Comparison of ENCODE assay signal across 13 cellular contexts in genomic region chr3:23919628-23920027, GRCh38. TPM values are rescaled to one million over a fixed set of nuclear protein-coding genes. Genes with fewer than 3 reads are reported as not detected.
A peak's percentile ranks its signal among the peaks of the same experiment; 100 is the strongest.
DNase-seq lines count a peak whose midpoint lies in the region; ATAC-seq and TF ChIP-seq lines count a peak whose summit lies in the region.
"Had no signal": no experiment of that assay in that cellular context is flagged by ENCODE, and none has a peak within 500 bp of the region (broad histone marks: within the 10 kb centered on the region; RNA-seq: fewer than 3 reads in every experiment).

No MANE protein-coding gene starts in this region.

- H3K79me2 ChIP-seq in ACC112 (ENCODE audit: control insufficient read depth, insufficient read depth, low read length, unreplicated experiment) (peaks cover 46% of the 10 kb centered on the region), GM23338 (replicated peaks; ENCODE audit: insufficient read depth) (peaks cover 39% of the 10 kb centered on the region)

- peaks cover 34% of the 10 kb centered on the region for H3K4me1 Mint-ChIP-seq in GM23338
- H3K4me1 Mint-ChIP-seq in activated CD4-positive, alpha-beta memory T cell treated with anti-CD3 and anti-CD28 coated beads, Interleukin-2, amount 10 ng/mL, durations not matched to agents 7 days and 5 days = peaks cover 48% of the 10 kb centered on the region
- H3K4me1 Mint-ChIP-seq in memory B cell = peaks cover 27% of the 10 kb centered on the region

- H3K4me3 Mint-ChIP-seq in GM23338 (peak overlapping the region; percentile 100), memory B cell (no peak overlapping the region)
- H3K4me3 Mint-ChIP-seq in activated CD4-positive, alpha-beta memory T cell treated with anti-CD3 and anti-CD28 coated beads, Interleukin-2, amount 10 ng/mL, durations not matched to agents 7 days and 5 days = peak overlapping the region; percentile 10

- H3K36me3 Mint-ChIP-seq in GM23338 (ENCODE audit: low read depth) (peaks cover 49% of the 10 kb centered on the region), memory B cell (peaks cover 21% of the 10 kb centered on the region)
- peaks cover 51% of the 10 kb centered on the region for H3K36me3 Mint-ChIP-seq in activated CD4-positive, alpha-beta memory T cell treated with anti-CD3 and anti-CD28 coated beads, Interleukin-2, amount 10 ng/mL, durations not matched to agents 7 days and 5 days (ENCODE audit: low read depth)

- no peak overlapping the region for H3K27ac Mint-ChIP-seq in GM23338
- H3K27ac Mint-ChIP-seq in activated CD4-positive, alpha-beta memory T cell treated with anti-CD3 and anti-CD28 coated beads, Interleukin-2, amount 10 ng/mL, durations not matched to agents 7 days and 5 days = no peak overlapping the region
- peak overlapping the region; percentile 48 for H3K27ac Mint-ChIP-seq in memory B cell

- no peak overlapping the region for H3K27ac ChIP-seq in ACC112 (ENCODE audit: low read depth, low read length)
- H3K27ac ChIP-seq in GM23338 (ENCODE audit: low read depth) = 0 out of 2 replicates have a peak overlapping the region, but pooled peaks have one; percentile 28

- H3K36me3 ChIP-seq in ACC112 (ENCODE audit: insufficient read depth, low read length) = peaks cover 29% of the 10 kb centered on the region
- H3K36me3 ChIP-seq in GM23338 (ENCODE audit: insufficient read depth) = peaks cover 21% of the 10 kb centered on the region

- POLR2A ChIA-PET in activated CD4-positive, alpha-beta memory T cell treated with anti-CD3 and anti-CD28 coated beads, Interleukin-2, amount 10 ng/mL, durations not matched to agents 7 days and 5 days (lab: Charles Lee) = interaction anchor here (1.2 to 4.7 kb wide), 2 partner anchors 29 to 110 kb away, joined by 5 to 99 read pairs; no protein-coding TSS in a partner anchor

- no peaks in the 10 kb centered on the region for H3K9me3 Mint-ChIP-seq in GM23338
- H3K9me3 Mint-ChIP-seq in activated CD4-positive, alpha-beta memory T cell treated with anti-CD3 and anti-CD28 coated beads, Interleukin-2, amount 10 ng/mL, durations not matched to agents 7 days and 5 days = no peaks in the 10 kb centered on the region
- no peaks in the 10 kb centered on the region for H3K9me3 Mint-ChIP-seq in memory B cell
- H3K9me3 Mint-ChIP-seq: dendritic cell treated with granulocyte-macrophage colony-stimulating factor and Interleukin-4, amounts not matched to agents 40 ng/mL and 50 ng/mL, for 4 days had no signal

- TF ChIP-seq CTCF in GM23338 (conservative IDR thresholded peaks at IDR 0.05; ENCODE audit: low read depth in 2 of 2) = no peak

- H3K4me1 ChIP-seq in ACC112 (ENCODE audit: control insufficient read depth, insufficient read depth, low read length, unreplicated experiment) (peaks cover 27% of the 10 kb centered on the region), GM23338 (ENCODE audit: insufficient read depth) (peaks cover 21% of the 10 kb centered on the region)

- H3K9me2 ChIP-seq in GM23338 (ENCODE audit: insufficient read depth) = no peaks in the 10 kb centered on the region

- H3K27me3 Mint-ChIP-seq in GM23338 (ENCODE audit: insufficient read depth, low read depth, poor library complexity) = peaks cover 26% of the 10 kb centered on the region
- peaks cover 5% of the 10 kb centered on the region for H3K27me3 Mint-ChIP-seq in activated CD4-positive, alpha-beta memory T cell treated with anti-CD3 and anti-CD28 coated beads, Interleukin-2, amount 10 ng/mL, durations not matched to agents 7 days and 5 days
- H3K27me3 Mint-ChIP-seq in memory B cell = no peaks in the 10 kb centered on the region
- H3K27me3 Mint-ChIP-seq: dendritic cell treated with granulocyte-macrophage colony-stimulating factor and Interleukin-4, amounts not matched to agents 40 ng/mL and 50 ng/mL, for 4 days had no signal

- ATAC-seq in GM23338 (no peak), memory B cell (ENCODE audit: low read depth) (no peak), HG03175 (IDR thresholded peaks at IDR 0.05; ENCODE audit: unreplicated experiment) (no peak)
- ATAC-seq: gastrocnemius medialis, left lobe of liver had no signal

- H3K4me3 ChIP-seq in ACC112 (ENCODE audit: low read depth, low read length) (peak overlapping the region; percentile 28), GM23338 (no peak overlapping the region)

- H4K20me1 ChIP-seq in GM23338 (replicated peaks; ENCODE audit: insufficient read depth) = peaks cover 14% of the 10 kb centered on the region

- H3K27me3 ChIP-seq in ACC112 (ENCODE audit: insufficient read depth, low read length) = no peaks in the 10 kb centered on the region
- peaks cover 10% of the 10 kb centered on the region for H3K27me3 ChIP-seq in GM23338 (ENCODE audit: insufficient read depth)
- H3K27me3 ChIP-seq: gastrocnemius medialis, tibial nerve had no signal

- peaks cover 23% of the 10 kb centered on the region for H3F3A ChIP-seq in GM23338 (replicated peaks; ENCODE audit: low read depth)

- CTCF ChIA-PET in activated CD4-positive, alpha-beta memory T cell treated with anti-CD3 and anti-CD28 coated beads, Interleukin-2, amount 10 ng/mL, durations not matched to agents 7 days and 5 days (lab: Charles Lee) = no interaction called here

- peak overlapping the region; percentile 6; the same call in 1 of the 2 replicates for H3K4me2 ChIP-seq in GM23338

- H2AFZ ChIP-seq in ACC112 (ENCODE audit: low read length, unreplicated experiment) (no peak overlapping the region), GM23338 (no peak overlapping the region)

- DNase-seq in GM23338 (ENCODE audit: low spot score) (no peak), memory B cell (ENCODE audit: low spot score in 2 of 2) (no peak), middle frontal gyrus (ENCODE audit: extremely low spot score, low spot score) (no peak), kidney glomerular epithelial cell (lab: John Stamatoyannopoulos, UW) (no peak), cortex of kidney (lab: John Stamatoyannopoulos, UW) (no peak)
- no peak for DNase-seq in activated CD4-positive, alpha-beta memory T cell treated with anti-CD3 and anti-CD28 coated beads, Interleukin-2, amount 10 ng/mL, durations not matched to agents 7 days and 5 days
- DNase-seq: gastrocnemius medialis, NCI-H1436 had no signal

TF ChIP-seq in GM23338, 12 proteins besides CTCF, POLR2A, EP300 and RAD21 (continues in another document):
- TF ChIP-seq EZH2 (IDR thresholded peaks at IDR 0.05; ENCODE audit: low read depth, unreplicated experiment) (no peak), ZNF114 (CRISPR knock-in tag; IDR thresholded peaks at IDR 0.05) (no peak)
- TF ChIP-seq, protein P1, sequence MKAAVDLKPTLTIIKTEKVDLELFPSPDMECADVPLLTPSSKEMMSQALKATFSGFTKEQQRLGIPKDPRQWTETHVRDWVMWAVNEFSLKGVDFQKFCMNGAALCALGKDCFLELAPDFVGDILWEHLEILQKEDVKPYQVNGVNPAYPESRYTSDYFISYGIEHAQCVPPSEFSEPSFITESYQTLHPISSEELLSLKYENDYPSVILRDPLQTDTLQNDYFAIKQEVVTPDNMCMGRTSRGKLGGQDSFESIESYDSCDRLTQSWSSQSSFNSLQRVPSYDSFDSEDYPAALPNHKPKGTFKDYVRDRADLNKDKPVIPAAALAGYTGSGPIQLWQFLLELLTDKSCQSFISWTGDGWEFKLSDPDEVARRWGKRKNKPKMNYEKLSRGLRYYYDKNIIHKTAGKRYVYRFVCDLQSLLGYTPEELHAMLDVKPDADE (IDR thresholded peaks at IDR 0.05) = no peak

RNA-seq across cellular contexts. Expression of gene RPL15, which starts 2.7 kb away (rescaled TPM):
- 2,713 and 2,868 TPM in 2 replicates for total RNA-seq in GM23338 (2014; rRNA removed; shearing (Covaris generic))
- polyA plus RNA-seq in GM23338 (2016; fragmentation: Nextera tagmentation; extraction: Ambion mirVana) = 3,117 and 3,223 TPM in 2 replicates
- total RNA-seq in activated CD4-positive, alpha-beta memory T cell treated with anti-CD3 and anti-CD28 coated beads, Interleukin-2, amount 10 ng/mL, durations not matched to agents 7 days and 5 days = 1,000 to 10,000 TPM; 1,398 to 1,426 TPM

RNA-seq across cellular contexts. Expression of gene NKIRAS1, which starts 2.8 kb away (rescaled TPM):
- total RNA-seq in GM23338 (2014; rRNA removed; shearing (Covaris generic)) = 7.6 and 9.7 TPM in 2 replicates
- polyA plus RNA-seq in GM23338 (2016; fragmentation: Nextera tagmentation; extraction: Ambion mirVana) = 5.9 and 9.2 TPM in 2 replicates
- 1 to 10 TPM; 3.0 to 3.1 TPM for total RNA-seq in activated CD4-positive, alpha-beta memory T cell treated with anti-CD3 and anti-CD28 coated beads, Interleukin-2, amount 10 ng/mL, durations not matched to agents 7 days and 5 days

RNA-seq across cellular contexts. Expression of gene NR1D2, which starts 25.5 kb away (rescaled TPM):
- 18.6 and 20.7 TPM in 2 replicates for total RNA-seq in GM23338 (2014; rRNA removed; shearing (Covaris generic))
- 4.6 and 6.6 TPM in 2 replicates for polyA plus RNA-seq in GM23338 (2016; fragmentation: Nextera tagmentation; extraction: Ambion mirVana)
- total RNA-seq in activated CD4-positive, alpha-beta memory T cell treated with anti-CD3 and anti-CD28 coated beads, Interleukin-2, amount 10 ng/mL, durations not matched to agents 7 days and 5 days = 1 to 10 TPM; 6.2 to 8.2 TPM
